ENCODE assay signal across 13 cellular contexts in genomic region chr18:76461692-76462325, GRCh38.
"Had no signal": no experiment of that assay in that cellular context is flagged by ENCODE, and none has a peak within 500 bp of the region (broad histone marks: within the 10 kb centered on the region; RNA-seq: fewer than 3 reads in every experiment).

No MANE protein-coding gene starts in this region.

- H3K9me3 Mint-ChIP-seq: endodermal cell; nephron; stimulated activated memory B cell treated with anti-CD40 and anti-IgM and Interleukin-4, amounts not matched to agents 10 μg/mL and 1 μg/mL and 100 μg/mL, for 72 hours had no signal

- H3K4me3 ChIP-seq: gastrocnemius medialis, left ventricle myocardium inferior, pancreas, tibial artery, uterus had no signal

- ATAC-seq: gastrocnemius medialis; pancreas; stimulated activated memory B cell treated with anti-CD40 and anti-IgM and Interleukin-4, amounts not matched to agents 10 μg/mL and 1 μg/mL and 100 μg/mL, for 72 hours had no signal

- H3K27me3 Mint-ChIP-seq: stimulated activated memory B cell treated with anti-CD40 and anti-IgM and Interleukin-4, amounts not matched to agents 10 μg/mL and 1 μg/mL and 100 μg/mL, for 72 hours had no signal

- H3K27me3 ChIP-seq: gastrocnemius medialis, pancreas, uterus had no signal

- H3K27ac ChIP-seq: gastrocnemius medialis, left ventricle myocardium inferior, pancreas, tibial artery had no signal

- H3K27ac Mint-ChIP-seq: endodermal cell; stimulated activated memory B cell treated with anti-CD40 and anti-IgM and Interleukin-4, amounts not matched to agents 10 μg/mL and 1 μg/mL and 100 μg/mL, for 72 hours had no signal

- H3K9me3 ChIP-seq: gastrocnemius medialis, left ventricle myocardium inferior, pancreas, tibial artery, uterus had no signal

- DNase-seq: activated CD4-positive, alpha-beta T cell treated with anti-CD3 and anti-CD28 coated beads, Interleukin-2, amount 50 U/mL, for 1 hour; activated naive CD4-positive, alpha-beta T cell treated with Interleukin-2 at 50 U/mL for 16 hours; activated T-cell treated with anti-CD3 and anti-CD28 coated beads for 4 hours; anterior cingulate cortex; cerebellar nuclear complex; gastrocnemius medialis; left ventricle myocardium inferior; tibial artery; uterus had no signal

- H3K36me3 ChIP-seq: gastrocnemius medialis, pancreas, tibial artery, uterus had no signal

- H3K4me3 Mint-ChIP-seq: endodermal cell; nephron; stimulated activated memory B cell treated with anti-CD40 and anti-IgM and Interleukin-4, amounts not matched to agents 10 μg/mL and 1 μg/mL and 100 μg/mL, for 72 hours had no signal
